In the genomic region with DNA sequence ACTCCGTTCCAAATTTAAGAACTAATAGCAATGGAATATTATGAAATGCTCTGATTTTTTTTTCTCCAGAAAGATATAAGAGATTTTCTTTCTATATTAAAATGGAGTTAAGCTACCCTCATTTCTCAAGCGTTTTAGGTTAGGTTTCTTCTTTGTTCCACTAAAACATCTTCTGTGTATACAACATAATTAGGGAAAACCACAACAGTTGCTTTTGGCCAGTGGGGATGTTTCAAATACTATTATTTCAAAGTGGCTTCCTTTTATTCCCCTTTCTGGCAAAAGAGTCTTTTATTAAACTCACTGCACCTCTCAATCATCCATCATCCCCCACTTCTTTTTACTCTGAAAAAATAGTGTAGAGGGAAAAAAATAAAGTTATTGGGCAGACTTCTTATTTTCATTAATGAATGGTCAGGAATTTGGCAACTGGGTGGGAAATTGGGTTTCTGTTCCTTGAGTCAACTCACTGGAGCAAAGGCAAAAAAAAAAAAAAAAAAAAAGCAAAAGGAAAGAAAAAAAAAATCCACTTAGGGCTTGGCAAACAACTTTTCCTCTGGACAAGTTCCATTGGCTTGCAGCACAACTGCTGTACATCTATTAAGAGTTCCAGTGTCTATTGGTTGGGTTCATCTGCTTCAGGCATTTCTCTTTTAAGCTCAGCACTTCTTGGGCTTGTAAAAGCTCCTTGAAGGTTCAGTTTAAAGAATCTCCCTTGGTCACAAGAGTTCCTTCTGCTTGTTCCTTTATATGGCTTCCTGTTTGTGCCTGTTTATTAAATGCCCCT, we compare ENCODE assay signal across 15 cellular contexts.
DNase-seq lines count a peak whose midpoint lies in the region; ATAC-seq and TF ChIP-seq lines count a peak whose summit lies in the region.
"Had no signal": no experiment of that assay in that cellular context is flagged by ENCODE, and none has a peak within 500 bp of the region (broad histone marks: within the 10 kb centered on the region; RNA-seq: fewer than 3 reads in every experiment).

No MANE protein-coding gene starts in this region.

- no peak overlapping the region for H3K27ac ChIP-seq in IMR-90 (ENCODE audit: insufficient read depth, low read length)
- peak overlapping the region; percentile 84 for H3K27ac ChIP-seq in neural progenitor cell
- no peak overlapping the region for H3K27ac ChIP-seq in PC-9

- CTCF ChIA-PET in BJ (lab: Yijun Ruan, JAX) = no interaction called here
- CTCF ChIA-PET in IMR-90 (lab: Yijun Ruan, JAX) = no interaction called here
- CTCF ChIA-PET in PC-9 (lab: Charles Lee) = no interaction called here

- TF ChIP-seq CTCF in BJ (IDR thresholded peaks at IDR 0.05; ENCODE audit: insufficient read depth, low read depth, low read length) (no peak), IMR-90 (conservative IDR thresholded peaks at IDR 0.05; ENCODE audit: low read depth, low read length) (no peak), epithelial cell of esophagus (IDR thresholded peaks at IDR 0.05; ENCODE audit: insufficient read depth, low read depth, low read length, missing control alignments) (no peak), neural progenitor cell (IDR thresholded peaks at IDR 0.05) (no peak), PC-9 (conservative IDR thresholded peaks at IDR 0.05) (no peak)

- H3K9me2 ChIP-seq in PC-9 (ENCODE audit: insufficient read depth) = no peaks in the 10 kb centered on the region; the same call in 1 of the 2 replicates

- peaks cover 8% of the 10 kb centered on the region in 2 experiments; a peak in 3 of 4 replicates for H3K79me1 ChIP-seq in IMR-90 (ENCODE audit: low read depth in 1 of 2, low read length in 2 of 2)

- H3K9ac ChIP-seq in IMR-90 (ENCODE audit: low read depth, low read length) (no peak overlapping the region), neural progenitor cell (no peak overlapping the region)

- H3K4me1 Mint-ChIP-seq in neural progenitor cell = no peaks in the 10 kb centered on the region

- H4K20me1 ChIP-seq in IMR-90 (ENCODE audit: insufficient read depth, low read length) (no peaks in the 10 kb centered on the region), neural progenitor cell (ENCODE audit: low read depth) (no peaks in the 10 kb centered on the region), PC-9 (ENCODE audit: insufficient read depth) (no peaks in the 10 kb centered on the region)

- no peak overlapping the region for H4K91ac ChIP-seq in IMR-90 (ENCODE audit: insufficient read depth, low read depth, low read length)

- H3K4me1 ChIP-seq in IMR-90 (ENCODE audit: control insufficient read depth, insufficient read depth, low read length) (peaks cover 3% of the 10 kb centered on the region; the same call in 1 of the 2 replicates), neural progenitor cell (peaks cover 27% of the 10 kb centered on the region), PC-9 (replicated peaks; ENCODE audit: insufficient read depth) (no peaks in the 10 kb centered on the region)

- H2BK15ac ChIP-seq in IMR-90 (ENCODE audit: low read depth, low read length) = no peak overlapping the region

- H3K4me3 ChIP-seq in BJ (ENCODE audit: low read depth, low read length) = no peak overlapping the region
- H3K4me3 ChIP-seq in IMR-90 (ENCODE audit: insufficient read depth, low read depth, low read length) = no peak overlapping the region
- H3K4me3 ChIP-seq in epithelial cell of esophagus (ENCODE audit: low read length) = no peak overlapping the region
- H3K4me3 ChIP-seq in neural progenitor cell = no peak overlapping the region
- H3K4me3 ChIP-seq in PC-9 = no peak overlapping the region
- H3K4me3 ChIP-seq: GM12878 had no signal

- H2AFZ ChIP-seq in IMR-90 (replicated peaks; ENCODE audit: low read length, poor library complexity) = no peak overlapping the region
- no peak overlapping the region for H2AFZ ChIP-seq in neural progenitor cell (replicated peaks)
- no peak overlapping the region for H2AFZ ChIP-seq in PC-9

- no peak overlapping the region for H3K14ac ChIP-seq in IMR-90 (replicated peaks; ENCODE audit: low read depth, low read length)

- peak; percentile 69 for DNase-seq in BJ (ENCODE audit: low read depth)
- peak; percentile 48 for DNase-seq in IMR-90
- peak; percentile 14 for DNase-seq in epithelial cell of esophagus (ENCODE audit: low read depth)
- no peak for DNase-seq in neural progenitor cell (ENCODE audit: low spot score)
- DNase-seq in NCI-H2196 (lab: John Stamatoyannopoulos, UW; ENCODE audit: unreplicated experiment) = no peak
- DNase-seq in NCI-H1092 (lab: John Stamatoyannopoulos, UW) = no peak
- DNase-seq in PC-9 = no peak
- DNase-seq: activated T-cell treated with anti-CD3 and anti-CD28 coated beads, Interleukin-2, amount 50 U/mL, for 48 hours; KBM-7; NCI-H226; SHP77 treated with DMSO at 0.1 percent for 48 hours; stimulated activated CD8-positive, alpha-beta memory T cell treated with anti-CD3 and anti-CD28 coated beads, Interleukin-4, amount 100 ng/mL, for 48 hours had no signal

- H3K27me3 ChIP-seq in BJ (ENCODE audit: control insufficient read depth, insufficient read depth, low read length) (no peaks in the 10 kb centered on the region), IMR-90 (ENCODE audit: control insufficient read depth, insufficient read depth, low read length) (no peaks in the 10 kb centered on the region), neural progenitor cell (no peaks in the 10 kb centered on the region), PC-9 (ENCODE audit: insufficient read depth, low read depth) (no peaks in the 10 kb centered on the region)

- no peak overlapping the region for H2BK120ac ChIP-seq in IMR-90 (ENCODE audit: low read depth, low read length)

- H3K79me2 ChIP-seq in neural progenitor cell (ENCODE audit: low read depth) = peaks cover 99% of the 10 kb centered on the region
- no peaks in the 10 kb centered on the region for H3K79me2 ChIP-seq in PC-9 (ENCODE audit: low read depth)

- no CpG with 5 or more reads among the region's 2 CpGs for WGBS in IMR-90 (ENCODE audit: extremely low coverage in 2 of 2, insufficient read length in 1 of 2), 2 experiments

- no peak overlapping the region for H3K4ac ChIP-seq in IMR-90 (ENCODE audit: low read depth, low read length)

- H3K27me3 Mint-ChIP-seq in neural progenitor cell (ENCODE audit: insufficient read depth, low read depth) = no peaks in the 10 kb centered on the region
- H3K27me3 Mint-ChIP-seq: brain had no signal

- TF ChIP-seq POLR2A in IMR-90 (IDR thresholded peaks at IDR 0.05; ENCODE audit: low read depth, low read length) = no peak

- no peak overlapping the region for H2AK9ac ChIP-seq in IMR-90 (replicated peaks; ENCODE audit: low read depth, low read length, poor library complexity)

- H3K4me2 ChIP-seq in IMR-90 (ENCODE audit: low read depth, low read length) = peak overlapping the region; percentile 67; the same call in 1 of the 2 replicates
- H3K4me2 ChIP-seq in neural progenitor cell = peak overlapping the region; percentile 51
- no peak overlapping the region for H3K4me2 ChIP-seq in PC-9

- H3K9me1 ChIP-seq in IMR-90 (ENCODE audit: insufficient read depth, low read length) = no peaks in the 10 kb centered on the region

- H3K9me3 ChIP-seq in IMR-90 (ENCODE audit: control insufficient read depth, insufficient read depth, low read length) (no peaks in the 10 kb centered on the region), neural progenitor cell (ENCODE audit: low read depth) (no peaks in the 10 kb centered on the region), PC-9 (ENCODE audit: insufficient read depth, low read depth) (no peaks in the 10 kb centered on the region)

- peak; percentile 51; the same call in 1 of the 2 replicates for ATAC-seq in IMR-90 (ENCODE audit: low read depth)
- no peak for ATAC-seq in HG03196 (IDR thresholded peaks at IDR 0.05; ENCODE audit: unreplicated experiment)
- ATAC-seq: GM12878 had no signal

- H4K5ac ChIP-seq in IMR-90 (ENCODE audit: low read depth, low read length) = no peak overlapping the region

- in situ Hi-C loops in IMR-90 (cut with MboI; ENCODE audit: low sequenced_read_pairs) = no loop called here

- no peak overlapping the region for H3K27ac Mint-ChIP-seq in neural progenitor cell

- H3F3A ChIP-seq in neural progenitor cell (ENCODE audit: low read depth) (no peaks in the 10 kb centered on the region), PC-9 (ENCODE audit: insufficient read depth, low read depth) (no peaks in the 10 kb centered on the region)

- no peak overlapping the region for H3K56ac ChIP-seq in IMR-90 (ENCODE audit: extremely low read depth, insufficient read depth, low read length)

- H3K4me3 Mint-ChIP-seq in neural progenitor cell = no peak overlapping the region

- H2AK5ac ChIP-seq in IMR-90 (ENCODE audit: low read depth, low read length) = no peak overlapping the region

- TF ChIP-seq RAD21 in IMR-90 (IDR thresholded peaks at IDR 0.05; ENCODE audit: low read length) = no peak

- H3K36me3 Mint-ChIP-seq in neural progenitor cell = no peaks in the 10 kb centered on the region
- H3K36me3 Mint-ChIP-seq: brain had no signal

- BruUV-seq in IMR-90 (replicated peaks; lab: Mats Ljungman, UMichigan) (no TSS peak), PC-9 (replicated peaks; lab: Mats Ljungman, UMichigan) (no TSS peak)

- H4K8ac ChIP-seq in IMR-90 (ENCODE audit: low read depth in 2 of 2, low read length in 2 of 2) = no peak overlapping the region

- dilution Hi-C loops in IMR-90 (cut with HindIII; ENCODE audit: low sequenced_read_pairs, unreplicated experiment) = no loop called here

- H3K23ac ChIP-seq in IMR-90 (ENCODE audit: low read depth, low read length) = no peak overlapping the region

- H3K9me3 Mint-ChIP-seq in neural progenitor cell = peaks cover 3% of the 10 kb centered on the region

- H2BK20ac ChIP-seq in IMR-90 (ENCODE audit: low read depth, low read length) = no peak overlapping the region

- H3K36me3 ChIP-seq in BJ (ENCODE audit: control insufficient read depth, insufficient read depth, low read length) (no peaks in the 10 kb centered on the region), IMR-90 (ENCODE audit: control insufficient read depth, insufficient read depth, low read length) (no peaks in the 10 kb centered on the region), neural progenitor cell (no peaks in the 10 kb centered on the region), PC-9 (ENCODE audit: low read depth) (no peaks in the 10 kb centered on the region)

- POLR2A ChIA-PET in BJ (lab: Charles Lee) (no interaction called here), IMR-90 (lab: Charles Lee; ENCODE audit: unreplicated experiment) (no interaction called here), PC-9 (lab: Charles Lee; ENCODE audit: unreplicated experiment) (no interaction called here)

- no peak overlapping the region for H2BK5ac ChIP-seq in IMR-90 (ENCODE audit: low read depth, low read length, poor library complexity, severe bottlenecking)

- no peak overlapping the region for H3K18ac ChIP-seq in IMR-90 (ENCODE audit: low read depth, low read length)

- intact Hi-C loops in IMR-90 (cut with micrococcal nuclease) (no loop called here), PC-9 (cut with micrococcal nuclease; ENCODE audit: unreplicated experiment) (no loop called here)

TF ChIP-seq in IMR-90, 13 proteins besides CTCF, POLR2A, EP300 and RAD21 (continues in another document):
- TF ChIP-seq SMC3 (IDR thresholded peaks at IDR 0.05; ENCODE audit: low read depth, low read length) = no peak
- no peak for TF ChIP-seq CEBPB (IDR thresholded peaks at IDR 0.05; ENCODE audit: low read depth, low read length)
- no peak for TF ChIP-seq MAFK (IDR thresholded peaks at IDR 0.05; ENCODE audit: low read depth, low read length)
- no peak for TF ChIP-seq RCOR1 (IDR thresholded peaks at IDR 0.05; ENCODE audit: insufficient replicate concordance, low read length)
- TF ChIP-seq NFE2L2 (IDR thresholded peaks at IDR 0.05; ENCODE audit: low read depth, low read length) = no peak

Comparison
In these comparisons a context has a peak if more than half of its experiments do, and no peak if none do; other contexts are left out.
1. DNase-seq: peak in BJ (single experiment), IMR-90 (single experiment) and epithelial cell of esophagus (single experiment); none in neural progenitor cell (single experiment), NCI-H2196 (single experiment), NCI-H1092 (single experiment) and PC-9 (0 of 2).